17 cellular contexts compared by ENCODE assay signal in the genomic region with DNA sequence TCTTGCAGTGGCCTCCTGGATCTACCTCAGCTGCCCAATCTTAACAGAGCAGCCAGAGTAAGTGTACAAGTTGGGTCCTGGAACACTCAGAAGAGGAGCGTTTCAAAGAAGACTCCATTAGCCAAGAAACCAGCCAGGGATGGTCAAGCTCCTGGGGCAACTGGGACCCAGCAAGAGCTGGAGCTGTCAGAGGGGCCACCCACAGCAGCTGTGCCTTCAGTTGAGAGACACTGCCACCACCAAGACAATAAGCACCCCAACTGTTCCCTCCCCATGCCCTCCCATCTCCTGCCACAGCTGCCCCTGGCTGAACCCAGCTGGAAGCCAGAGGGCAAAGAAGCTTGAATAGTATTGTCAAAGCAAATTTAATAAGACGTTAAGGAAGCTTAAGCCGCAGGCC.
DNase-seq lines count a peak whose midpoint lies in the region; TF ChIP-seq lines count a peak whose summit lies in the region.
"Had no signal": no experiment of that assay in that cellular context is flagged by ENCODE, and none has a peak within 500 bp of the region (broad histone marks: within the 10 kb centered on the region; RNA-seq: fewer than 3 reads in every experiment).

No MANE protein-coding gene starts in this region.

- no peak overlapping the region for H2BK12ac ChIP-seq in H9 (ENCODE audit: insufficient read length, low read depth, low read length)

- no peak overlapping the region for H3K14ac ChIP-seq in H9 (ENCODE audit: insufficient read depth, low read length)

- H2BK5ac ChIP-seq in H9 (ENCODE audit: insufficient read length, low read length): no peak overlapping the region

- intact Hi-C loops in spleen (cut with DNase I; ENCODE audit: low total_unique reads): no loop called here
- intact Hi-C loops in ascending aorta (cut with DNase I): no loop called here
- intact Hi-C loops in OCI-LY7 (cut with micrococcal nuclease; ENCODE audit: unreplicated experiment): loop anchor here (10.0 kb wide), 1 partner anchor 464 kb away; no protein-coding TSS in a partner anchor

- WGBS in H9 (ENCODE audit: extremely low coverage, insufficient read length, low lambda C conversion rate): no CpG with 5 or more reads among the region's 3 CpGs
- 82 to 94% (median 92%) methylated on average over 3 of the region's 3 CpGs for WGBS in spleen, 5 donors

- no peaks in the 10 kb centered on the region for H3K9me3 ChIP-seq in H9 (ENCODE audit: control insufficient read depth, low read depth, low read length)
- no peaks in the 10 kb centered on the region for H3K9me3 ChIP-seq in HEK293 (ENCODE audit: control insufficient read depth, insufficient read depth, low read depth, low read length)
- H3K9me3 ChIP-seq in spleen: no peaks in the 10 kb centered on the region
- H3K9me3 ChIP-seq in ascending aorta: no peaks in the 10 kb centered on the region
- H3K9me3 ChIP-seq in OCI-LY7 (ENCODE audit: low read length): no peaks in the 10 kb centered on the region

- H2AK5ac ChIP-seq in H9 (ENCODE audit: insufficient read length, low read length): no peak overlapping the region

- H3K36me3 ChIP-seq in HEK293 (ENCODE audit: control insufficient read depth in 2 of 2, insufficient read depth in 1 of 2, low read length in 2 of 2) (no peaks in the 10 kb centered on the region), spleen (no peaks in the 10 kb centered on the region), ascending aorta (no peaks in the 10 kb centered on the region), OCI-LY7 (ENCODE audit: insufficient read depth, low read length) (no peaks in the 10 kb centered on the region)

- CTCF ChIA-PET in HEK293 (lab: Yijun Ruan, JAX) (interaction anchor here (0.6 to 1.6 kb wide), 3 partner anchors 27 to 742 kb away, joined by 3 to 4 read pairs (median 3); no protein-coding TSS in a partner anchor), OCI-LY7 (lab: Charles Lee; ENCODE audit: unreplicated experiment) (no interaction called here)

- no peak overlapping the region for H2BK15ac ChIP-seq in H9 (ENCODE audit: low read depth, low read length)

- no peak overlapping the region for H3K4me3 Mint-ChIP-seq in H9
- H3K4me3 Mint-ChIP-seq: CD4-positive, alpha-beta memory T cell; HFFc6 had no signal

- H3K18ac ChIP-seq in H9 (ENCODE audit: insufficient read length, low read depth, low read length): no peak overlapping the region

- H3K27ac Mint-ChIP-seq in H9: no peak overlapping the region
- H3K27ac Mint-ChIP-seq: CD4-positive, alpha-beta memory T cell; HFFc6 had no signal

- no peaks in the 10 kb centered on the region for H3K23me2 ChIP-seq in H9 (ENCODE audit: insufficient read length, low read depth, low read length, poor library complexity, severe bottlenecking)

- H3K27me3 Mint-ChIP-seq in H9 (ENCODE audit: low read depth): peaks cover 12% of the 10 kb centered on the region
- H3K27me3 Mint-ChIP-seq: CD4-positive, alpha-beta memory T cell had no signal

- no peak overlapping the region for H4K5ac ChIP-seq in H9 (ENCODE audit: insufficient read length, low read depth, low read length)

- no peak overlapping the region for H4K8ac ChIP-seq in H9 (replicated peaks; ENCODE audit: insufficient read length, low read depth, low read length)

- TF ChIP-seq POLR2A in spleen (IDR thresholded peaks at IDR 0.05): no peak

- TF ChIP-seq CTCF in H9 (conservative IDR thresholded peaks at IDR 0.05): no peak
- TF ChIP-seq CTCF in HEK293 (tag by site-specific recombination; IDR thresholded peaks at IDR 0.05): no peak
- TF ChIP-seq CTCF in spleen (IDR thresholded peaks at IDR 0.05 in 8 of 11, conservative IDR thresholded peaks at IDR 0.05 in 3 of 11): no peak
- no peak for TF ChIP-seq CTCF in ascending aorta (IDR thresholded peaks at IDR 0.05)
- TF ChIP-seq CTCF in OCI-LY7 (conservative IDR thresholded peaks at IDR 0.05; ENCODE audit: low read length): no peak

- H3K4me3 ChIP-seq in HEK293 (ENCODE audit: low read depth, low read length): no peak overlapping the region
- H3K4me3 ChIP-seq in spleen: no peak overlapping the region
- H3K4me3 ChIP-seq in ascending aorta: no peak overlapping the region
- H3K4me3 ChIP-seq in OCI-LY7 (ENCODE audit: low read depth, low read length, poor library complexity, severe bottlenecking): no peak overlapping the region
- H3K4me3 ChIP-seq: GM23248 had no signal

- H4K91ac ChIP-seq in H9 (ENCODE audit: insufficient read length, low read depth, low read length): no peak overlapping the region

- DNase-seq in H9: peak; percentile 7
- DNase-seq in islet precursor cell: peak; percentile 33
- peak; percentile 38 for DNase-seq in spleen
- no peak for DNase-seq in ascending aorta (ENCODE audit: low spot score in 2 of 2)
- DNase-seq in OCI-LY7 (ENCODE audit: low spot score): no peak
- DNase-seq in stimulated activated CD4-positive, alpha-beta T cell treated with anti-CD3 and anti-CD28 coated beads, Interleukin-4, amount 100 ng/mL, for 1 hour: no peak
- DNase-seq: C1 segment of cervical spinal cord; Calu3; CD4-positive, alpha-beta memory T cell; COR-L47; DMS53; DMS79 treated with DMSO at 0.1 percent for 48 hours; GF-D8; GM23248; H7; HFFc6 had no signal

- H3K4ac ChIP-seq in H9 (ENCODE audit: low read depth, low read length): no peak overlapping the region

- H2BK20ac ChIP-seq in H9 (ENCODE audit: low read depth, low read length, poor library complexity, severe bottlenecking): no peak overlapping the region

- H3T11ph ChIP-seq in H9 (ENCODE audit: low read length): no peak overlapping the region

- H3K79me1 ChIP-seq in H9 (ENCODE audit: insufficient read depth, low read depth, low read length, poor library complexity, severe bottlenecking): no peaks in the 10 kb centered on the region

- H3K27ac ChIP-seq in H9 (ENCODE audit: insufficient read length, low read depth, low read length): no peak overlapping the region
- no peak overlapping the region for H3K27ac ChIP-seq in HEK293 (ENCODE audit: extremely low read depth, low read depth, low read length)
- H3K27ac ChIP-seq in spleen: no peak overlapping the region
- no peak overlapping the region for H3K27ac ChIP-seq in ascending aorta
- no peak overlapping the region for H3K27ac ChIP-seq in OCI-LY7 (ENCODE audit: low read depth, low read length, poor library complexity, severe bottlenecking)
- H3K27ac ChIP-seq: GM23248 had no signal

- H2AFZ ChIP-seq in H9 (ENCODE audit: low read length) (no peak overlapping the region), OCI-LY7 (ENCODE audit: low read length) (no peak overlapping the region)
- H2AFZ ChIP-seq: GM23248 had no signal

- H3K27me3 ChIP-seq in H9 (ENCODE audit: insufficient read depth, low read length): no peaks in the 10 kb centered on the region
- peaks cover 0 to 85% (median 6%) of the 10 kb centered on the region in 7 donors for H3K27me3 ChIP-seq in spleen (replicated peaks in 1 of 7)
- no peaks in the 10 kb centered on the region for H3K27me3 ChIP-seq in ascending aorta

- H3K23ac ChIP-seq in H9 (ENCODE audit: insufficient read length, low read depth, low read length): no peak overlapping the region

- BruUV-seq in OCI-LY7 (replicated peaks; lab: Mats Ljungman, UMichigan): no TSS peak

- H3K9ac ChIP-seq in H9 (ENCODE audit: extremely low read depth, insufficient read length, low read length): no peak overlapping the region
- H3K9ac ChIP-seq: GM23248 had no signal

- H3K9me2 ChIP-seq in OCI-LY7 (ENCODE audit: insufficient read depth, low read length): no peaks in the 10 kb centered on the region

- H3K56ac ChIP-seq in H9 (ENCODE audit: insufficient read length, low read depth, low read length): no peak overlapping the region

- H3K4me1 ChIP-seq in H9 (ENCODE audit: insufficient read depth, low read length) (no peaks in the 10 kb centered on the region; the same call in 1 of the 2 replicates), HEK293 (ENCODE audit: control insufficient read depth, insufficient read depth, low read length) (no peaks in the 10 kb centered on the region), spleen (peaks cover 0 to 15% (median 10%) of the 10 kb centered on the region in 6 donors), ascending aorta (no peaks in the 10 kb centered on the region), OCI-LY7 (ENCODE audit: insufficient read depth, low read length, poor library complexity, severe bottlenecking) (no peaks in the 10 kb centered on the region)

- H3K4me1 Mint-ChIP-seq in H9: peaks cover 24 to 30% of the 10 kb centered on the region in 2 experiments
- H3K4me1 Mint-ChIP-seq: CD4-positive, alpha-beta memory T cell had no signal

- H3K79me2 ChIP-seq in H9 (ENCODE audit: insufficient read depth, low read length): no peaks in the 10 kb centered on the region
- no peaks in the 10 kb centered on the region for H3K79me2 ChIP-seq in OCI-LY7 (ENCODE audit: insufficient read depth, low read depth, low read length)

- no peak overlapping the region for H2BK120ac ChIP-seq in H9 (ENCODE audit: low read depth, low read length, poor library complexity, severe bottlenecking)

- H3K36me3 Mint-ChIP-seq in H9 (ENCODE audit: insufficient read depth in 1 of 3, low read depth in 3 of 3): no peaks in the 10 kb centered on the region
- H3K36me3 Mint-ChIP-seq: CD4-positive, alpha-beta memory T cell had no signal

- H4K20me1 ChIP-seq in H9 (ENCODE audit: control insufficient read depth, insufficient read depth, insufficient read length) (no peaks in the 10 kb centered on the region), OCI-LY7 (ENCODE audit: insufficient read depth, low read length) (no peaks in the 10 kb centered on the region)

- POLR2A ChIA-PET in HEK293 (lab: Yijun Ruan, JAX): interaction anchor here (0.6 to 1.3 kb wide), 4 partner anchors 12 to 185 kb away, joined by 3 to 4 read pairs (median 3); partner anchors contain the start of gene TLE3
- POLR2A ChIA-PET in OCI-LY7 (lab: Charles Lee): no interaction called here

- H3K4me2 ChIP-seq in H9 (ENCODE audit: insufficient read depth, insufficient read length, low read length): no peak overlapping the region
- H3K4me2 ChIP-seq in OCI-LY7 (ENCODE audit: low read length): no peak overlapping the region

- no peaks in the 10 kb centered on the region; a peak in 1 of 5 replicates for H3K9me3 Mint-ChIP-seq in H9
- H3K9me3 Mint-ChIP-seq: CD4-positive, alpha-beta memory T cell; HFFc6 had no signal

TF ChIP-seq in HEK293, 187 proteins besides CTCF, POLR2A, EP300 and RAD21:
- TF ChIP-seq ZIC2 (tag by site-specific recombination; IDR thresholded peaks at IDR 0.05) (peak; percentile 71), ZNF777 (tag by site-specific recombination; IDR thresholded peaks at IDR 0.05; ENCODE audit: borderline replicate concordance) (no peak)

Comparison
In these comparisons a context has a peak if more than half of its experiments do, and no peak if none do; other contexts are left out.
1. DNase-seq: peak in H9 (single experiment), islet precursor cell (single experiment) and spleen (single experiment); none in ascending aorta (0 of 2), OCI-LY7 (single experiment) and stimulated activated CD4-positive, alpha-beta T cell treated with anti-CD3 and anti-CD28 coated beads, Interleukin-4, amount 100 ng/mL, for 1 hour (single experiment).